ENCODE assay signal across 11 cellular contexts in genomic region chr5:140005145-140005591, GRCh38. TPM values are rescaled to one million over a fixed set of nuclear protein-coding genes. Genes with fewer than 3 reads are reported as not detected.
DNase-seq lines count a peak whose midpoint lies in the region; ATAC-seq lines count a peak whose summit lies in the region.
"Had no signal": no experiment of that assay in that cellular context is flagged by ENCODE, and none has a peak within 500 bp of the region (broad histone marks: within the 10 kb centered on the region; RNA-seq: fewer than 3 reads in every experiment).

No MANE protein-coding gene starts in this region.

- no peaks in the 10 kb centered on the region for H3K9me3 Mint-ChIP-seq in activated CD4-positive, alpha-beta T cell treated with anti-CD3 and anti-CD28 coated beads, Interleukin-2, amount 10 ng/mL, durations not matched to agents 24 days and 14 days
- H3K9me3 Mint-ChIP-seq: T-helper 2 cell treated with Interferon-gamma antibody and Interleukin-4, amounts not matched to agents 5 μg/mL and 100 μg/mL, for 36 hours had no signal

- no peaks in the 10 kb centered on the region for H3K4me1 Mint-ChIP-seq in T-helper 17 cell
- H3K4me1 Mint-ChIP-seq in activated CD4-positive, alpha-beta T cell treated with anti-CD3 and anti-CD28 coated beads, Interleukin-2, amount 10 ng/mL, durations not matched to agents 24 days and 14 days = no peaks in the 10 kb centered on the region

- no peak overlapping the region for H3K27ac Mint-ChIP-seq in T-helper 17 cell
- no peak overlapping the region for H3K27ac Mint-ChIP-seq in activated CD4-positive, alpha-beta T cell treated with anti-CD3 and anti-CD28 coated beads, Interleukin-2, amount 10 ng/mL, durations not matched to agents 24 days and 14 days
- H3K27ac Mint-ChIP-seq: T-helper 2 cell treated with Interferon-gamma antibody and Interleukin-4, amounts not matched to agents 5 μg/mL and 100 μg/mL, for 36 hours had no signal

- peak; percentile 93 for ATAC-seq in GM18517 (IDR thresholded peaks at IDR 0.05; ENCODE audit: unreplicated experiment)
- ATAC-seq in GM21381 (IDR thresholded peaks at IDR 0.05; ENCODE audit: unreplicated experiment) = peak; percentile 96
- ATAC-seq in HG02981 (IDR thresholded peaks at IDR 0.05; ENCODE audit: unreplicated experiment) = peak; percentile 95
- ATAC-seq in T-helper 17 cell = peak; percentile 25
- ATAC-seq: HepG2 had no signal

- DNase-seq in T-helper 17 cell (no peak), NCI-H1694 (lab: John Stamatoyannopoulos, UW) (no peak), DMS53 treated with DMSO at 0.1 percent for 48 hours (lab: John Stamatoyannopoulos, UW; ENCODE audit: unreplicated experiment) (no peak), DMS79 treated with DMSO at 0.1 percent for 48 hours (lab: John Stamatoyannopoulos, UW) (no peak)
- no peak for DNase-seq in activated CD4-positive, alpha-beta T cell treated with anti-CD3 and anti-CD28 coated beads, Interleukin-2, amount 10 ng/mL, durations not matched to agents 24 days and 14 days
- DNase-seq: NCI-H187 had no signal

- H3K27me3 Mint-ChIP-seq in T-helper 17 cell = peaks cover 71% of the 10 kb centered on the region
- H3K27me3 Mint-ChIP-seq in activated CD4-positive, alpha-beta T cell treated with anti-CD3 and anti-CD28 coated beads, Interleukin-2, amount 10 ng/mL, durations not matched to agents 24 days and 14 days = peaks cover 47% of the 10 kb centered on the region

- intact Hi-C loops in activated CD4-positive, alpha-beta T cell treated with anti-CD3 and anti-CD28 coated beads, Interleukin-2, amount 10 ng/mL, durations not matched to agents 24 days and 14 days (cut with micrococcal nuclease) = no loop called here

- H3K9me3 ChIP-seq in T-helper 17 cell (ENCODE audit: control insufficient read depth, low read length, poor library complexity, severe bottlenecking) = no peaks in the 10 kb centered on the region

- H3K4me3 Mint-ChIP-seq in T-helper 17 cell = no peak overlapping the region
- H3K4me3 Mint-ChIP-seq in activated CD4-positive, alpha-beta T cell treated with anti-CD3 and anti-CD28 coated beads, Interleukin-2, amount 10 ng/mL, durations not matched to agents 24 days and 14 days = no peak overlapping the region
- H3K4me3 Mint-ChIP-seq: T-helper 2 cell treated with Interferon-gamma antibody and Interleukin-4, amounts not matched to agents 5 μg/mL and 100 μg/mL, for 36 hours had no signal

- H3K36me3 Mint-ChIP-seq in T-helper 17 cell (ENCODE audit: low read depth) = peaks cover 11% of the 10 kb centered on the region
- no peaks in the 10 kb centered on the region for H3K36me3 Mint-ChIP-seq in activated CD4-positive, alpha-beta T cell treated with anti-CD3 and anti-CD28 coated beads, Interleukin-2, amount 10 ng/mL, durations not matched to agents 24 days and 14 days (ENCODE audit: low read depth)

RNA-seq across cellular contexts. Expression of gene NRG2, which starts 37.9 kb away (rescaled TPM):
- under 1 TPM in 1 of 2 donors, not detected in 1; 0.08 TPM for total RNA-seq in T-helper 17 cell
- total RNA-seq in activated CD4-positive, alpha-beta T cell treated with anti-CD3 and anti-CD28 coated beads, Interleukin-2, amount 10 ng/mL, durations not matched to agents 24 days and 14 days = 0.07 TPM in 2 replicates
- total RNA-seq: HepG2 had no signal

Comparison
In these comparisons a context has a peak if more than half of its experiments do, and no peak if none do; other contexts are left out.
1. ATAC-seq: peak in every context shown above with its lines; median percentile 96 in GM21381; 95 in HG02981; 93 in GM18517; 25 in T-helper 17 cell.